ENCODE assay signal across 22 cellular contexts in genomic region chr12:82555699-82556098, GRCh38.
"Had no signal": no experiment of that assay in that cellular context is flagged by ENCODE, and none has a peak within 500 bp of the region (broad histone marks: within the 10 kb centered on the region; RNA-seq: fewer than 3 reads in every experiment).

No MANE protein-coding gene starts in this region.

- H3K27me3 ChIP-seq: esophagus squamous epithelium, heart left ventricle, neutrophil, pancreas, right lobe of liver, suprapubic skin, tibial nerve had no signal

- H3K4me3 ChIP-seq: esophagus squamous epithelium, heart left ventricle, pancreas, right lobe of liver, skin epidermis, suprapubic skin, tibial nerve had no signal

- H3K27ac ChIP-seq: esophagus squamous epithelium, heart left ventricle, neutrophil, pancreas, right lobe of liver, skin epidermis, suprapubic skin, tibial nerve had no signal

- ATAC-seq: heart left ventricle; left colon; pancreas; right lobe of liver; stimulated activated naive CD8-positive, alpha-beta T cell treated with anti-CD3 and anti-CD28 coated beads, Interleukin-15, amount 100 ng/mL, for 72 hours; WTC11 had no signal

- H3K9me3 ChIP-seq: neutrophil, pancreas, right lobe of liver, suprapubic skin had no signal

- H3K4me1 ChIP-seq: esophagus squamous epithelium, heart left ventricle, pancreas, right lobe of liver, suprapubic skin, tibial nerve had no signal

- DNase-seq: activated CD4-positive, alpha-beta T cell treated with anti-CD3 and anti-CD28 coated beads, Interleukin-2, amount 50 U/mL, for 4 hours; activated CD8-positive, alpha-beta memory T cell treated with anti-CD3 and anti-CD28 coated beads for 24 hours; activated CD8-positive, alpha-beta memory T cell treated with anti-CD3 and anti-CD28 coated beads, Interleukin-2, amount 50 U/mL, for 4 hours; activated naive CD4-positive, alpha-beta T cell treated with anti-CD3 and anti-CD28 coated beads for 36 hours; activated T-cell treated with anti-CD3 and anti-CD28 coated beads, Interleukin-2, amount 50 U/mL, for 48 hours; anterior cingulate cortex; central memory CD4-positive, alpha-beta T cell; esophagus squamous epithelium; heart left ventricle; islet precursor cell; left colon; mesenchymal stem cell; pancreas; right lobe of liver; stimulated activated CD4-positive, alpha-beta T cell treated with anti-CD3 and anti-CD28 coated beads, Interleukin-1b, Interleukin-23, amount 100 ng/mL, for 48 hours; stimulated activated naive CD8-positive, alpha-beta T cell treated with anti-CD3 and anti-CD28 coated beads, Interleukin-15, amount 100 ng/mL, for 72 hours; T-helper 9 cell had no signal

- H3K36me3 ChIP-seq: esophagus squamous epithelium, heart left ventricle, neutrophil, pancreas, right lobe of liver, suprapubic skin, tibial nerve had no signal

- FAIRE-seq: pancreas had no signal
